Comparison of ENCODE assay signal across 8 cellular contexts in genomic region chr9:38227061-38227540, GRCh38.
DNase-seq lines count a peak whose midpoint lies in the region.

No MANE protein-coding gene starts in this region.

- peaks cover 9% of the 10 kb centered on the region for H3K4me1 ChIP-seq in adipocyte (ENCODE audit: control insufficient read depth, insufficient read depth, low read length)

- H3K9ac ChIP-seq in adipocyte (ENCODE audit: low read length), result no peak overlapping the region

- peak; percentile 87 for DNase-seq in COR-L47 (lab: John Stamatoyannopoulos, UW)
- DNase-seq in H4 (ENCODE audit: low spot score), result peak; percentile 92
- peak; percentile 71 for DNase-seq in NCI-H1436 treated with DMSO at 0.1 percent for 48 hours (lab: John Stamatoyannopoulos, UW)
- peak; percentile 89 for DNase-seq in SW480 (ENCODE audit: low spot score)
- peak; percentile 63 for DNase-seq in adipocyte (ENCODE audit: low read depth)
- DNase-seq in iris pigment epithelial cell (ENCODE audit: low read depth), result peak; percentile 88
- DNase-seq in stimulated activated CD4-positive, alpha-beta T cell treated with anti-CD3 and anti-CD28 coated beads, TNF-alpha, amount 100 ng/mL, for 1 hour (ENCODE audit: low read depth in 3 of 3, low spot score in 1 of 3), result peak in 2 of 3 donors; percentile 33 to 46
- DNase-seq in epidermal melanocyte (ENCODE audit: insufficient read length, low spot score), result no peak

- no peaks in the 10 kb centered on the region for H3K9me3 ChIP-seq in adipocyte (ENCODE audit: control insufficient read depth, low read length)

- no peaks in the 10 kb centered on the region for H3K36me3 ChIP-seq in adipocyte (ENCODE audit: control insufficient read depth, insufficient read depth, low read length, severe bottlenecking)

- no peaks in the 10 kb centered on the region for H3K27me3 ChIP-seq in adipocyte (replicated peaks; ENCODE audit: control insufficient read depth, insufficient read depth, low read length)

- H3K4me3 ChIP-seq in adipocyte (ENCODE audit: low read length), result no peak overlapping the region
